17 cellular contexts compared by ENCODE assay signal in genomic region chr22:19785461-19786263, GRCh38. TPM values are rescaled to one million over a fixed set of nuclear protein-coding genes. Genes with fewer than 3 reads are reported as not detected.
DNase-seq lines count a peak whose midpoint lies in the region; ATAC-seq, FAIRE-seq and TF ChIP-seq lines count a peak whose summit lies in the region.
"Had no signal": no experiment of that assay in that cellular context is flagged by ENCODE, and none has a peak within 500 bp of the region (broad histone marks: within the 10 kb centered on the region; RNA-seq: fewer than 3 reads in every experiment).

No MANE protein-coding gene starts in this region.

- H3K36me3 ChIP-seq in K562 (ENCODE audit: control insufficient read depth, insufficient read depth, low read length) (peaks cover 3% of the 10 kb centered on the region; the same call in 1 of the 3 replicates), HepG2 (replicated peaks in 1 of 2; ENCODE audit: control insufficient read depth in 1 of 2, insufficient read depth in 2 of 2, low read length in 2 of 2) (no peaks in the 10 kb centered on the region), osteoblast (ENCODE audit: insufficient read depth, low read length) (no peaks in the 10 kb centered on the region), trophoblast cell (ENCODE audit: control insufficient read depth in 1 of 2, insufficient read depth in 2 of 2, low read length in 2 of 2) (peaks cover 11 to 14% of the 10 kb centered on the region in 2 experiments)

- H3K18ac ChIP-seq in trophoblast cell (ENCODE audit: low read length), result no peak overlapping the region

- H3K14ac ChIP-seq in trophoblast cell (ENCODE audit: low read length), result no peak overlapping the region

- no peak overlapping the region for H2AK5ac ChIP-seq in trophoblast cell (ENCODE audit: low read length)

- no peak for TF ChIP-seq CTCF in K562 (IDR thresholded peaks at IDR 0.05 in 2 of 3, conservative IDR thresholded peaks at IDR 0.05 in 1 of 3; ENCODE audit: insufficient read depth in 2 of 3, low read depth in 1 of 3, low read length in 3 of 3)
- no peak for TF ChIP-seq CTCF in HepG2 (CRISPR knock-in tag; IDR thresholded peaks at IDR 0.05)
- no peak for TF ChIP-seq CTCF in osteoblast (IDR thresholded peaks at IDR 0.05; ENCODE audit: extremely low read depth, low read depth, low read length)

- H3K4me1 ChIP-seq in K562 (replicated peaks in 1 of 2; ENCODE audit: control insufficient read depth in 2 of 2, insufficient read depth in 2 of 2, low read length in 2 of 2) (peaks cover 0 to 53% of the 10 kb centered on the region in 2 experiments; a peak in 2 of 5 replicates), HepG2 (ENCODE audit: insufficient read depth, low read length) (peaks cover 14% of the 10 kb centered on the region), osteoblast (ENCODE audit: insufficient read depth, low read length) (no peaks in the 10 kb centered on the region), trophoblast cell (ENCODE audit: control insufficient read depth in 1 of 2, insufficient read depth in 2 of 2, low read length in 2 of 2) (no peaks in the 10 kb centered on the region)

- ATAC-seq in Right ventricle myocardium superior (ENCODE audit: poor library complexity) (no peak), K562 (peak; percentile 10; the same call in 1 of the 3 replicates), HepG2 (peak; percentile 52)
- ATAC-seq: CD8-positive, alpha-beta T cell had no signal

- WGBS in K562 (ENCODE audit: insufficient coverage, low coverage, missing lambda C conversion rate), result 50% methylated on average over 22 of the region's 22 CpGs
- 53% methylated on average over 4 of the region's 22 CpGs for WGBS in HepG2 (ENCODE audit: low lambda C conversion rate)
- WGBS in trophoblast cell (ENCODE audit: extremely low coverage, insufficient coverage, insufficient read length), result no CpG with 5 or more reads among the region's 22 CpGs

- no peak overlapping the region for H3K23ac ChIP-seq in trophoblast cell (ENCODE audit: low read length)

- H4K91ac ChIP-seq in trophoblast cell (ENCODE audit: low read depth, low read length), result no peak overlapping the region

- BruUV-seq in K562 (replicated peaks; lab: Mats Ljungman, UMichigan), result no TSS peak
- no TSS peak for BruUV-seq in HepG2 (replicated peaks; lab: Mats Ljungman, UMichigan)

- H3K9me3 ChIP-seq in K562 (replicated peaks; ENCODE audit: control insufficient read depth, insufficient read depth, low read depth, low read length) (no peaks in the 10 kb centered on the region; the same call in 1 of the 2 replicates), HepG2 (ENCODE audit: low read length) (no peaks in the 10 kb centered on the region), osteoblast (ENCODE audit: low read depth, low read length) (no peaks in the 10 kb centered on the region), trophoblast cell (ENCODE audit: insufficient read depth, low read depth, low read length) (peaks cover 2% of the 10 kb centered on the region)

- H4K12ac ChIP-seq in trophoblast cell (ENCODE audit: low read depth, low read length), result no peak overlapping the region

- in situ Hi-C loops in K562 (cut with MboI), result no loop called here
- in situ Hi-C loops in HepG2 (cut with HindIII; ENCODE audit: extremely low pct_ligation_motif_present, low pct_unique_long_range_greater_than_20kb), result no loop called here

- intact Hi-C loops in Right ventricle myocardium superior (cut with DNase I), result no loop called here
- intact Hi-C loops in cardiac septum (cut with DNase I), result no loop called here
- intact Hi-C loops in K562 (cut with micrococcal nuclease), result no loop called here
- intact Hi-C loops in HepG2 (cut with micrococcal nuclease; ENCODE audit: unreplicated experiment), result no loop called here

- no peak overlapping the region for H2AFZ ChIP-seq in K562 (ENCODE audit: low read depth, low read length)
- no peak overlapping the region for H2AFZ ChIP-seq in HepG2 (ENCODE audit: low read length)
- no peak overlapping the region for H2AFZ ChIP-seq in osteoblast (ENCODE audit: low read length)
- no peak overlapping the region for H2AFZ ChIP-seq in trophoblast cell (ENCODE audit: insufficient read depth, low read length, poor library complexity)

- no peak for TF ChIP-seq POLR2A in K562 (conservative IDR thresholded peaks at IDR 0.05)
- TF ChIP-seq POLR2A in HepG2 (IDR thresholded peaks at IDR 0.05; ENCODE audit: insufficient read depth in 1 of 2, low read depth in 2 of 2, low read length in 2 of 2), result no peak

- H3K4me2 ChIP-seq in K562 (ENCODE audit: insufficient read depth, low read length) (no peak overlapping the region), HepG2 (ENCODE audit: low read depth, low read length) (peak overlapping the region; percentile 28; the same call in 1 of the 2 replicates), osteoblast (ENCODE audit: insufficient read depth, low read length) (no peak overlapping the region), trophoblast cell (ENCODE audit: low read length) (no peak overlapping the region)
- H3K4me2 ChIP-seq: BLaER1 treated with 17β-estradiol and CSF1 and Interleukin-3, amounts not matched to agents 10 nM and 100 nM had no signal

- peak; percentile 16 for DNase-seq in Right ventricle myocardium superior
- no peak for DNase-seq in cardiac septum (ENCODE audit: low spot score)
- DNase-seq in K562 (ENCODE audit: extremely low read depth in 1 of 4, low spot score in 3 of 4), result no peak
- DNase-seq in HepG2 (ENCODE audit: low spot score), result no peak
- DNase-seq in osteoblast (ENCODE audit: insufficient read length, low spot score, missing footprints), result peak; percentile 71
- DNase-seq in NCI-H2107 treated with DMSO at 0.1 percent for 48 hours (lab: John Stamatoyannopoulos, UW; ENCODE audit: unreplicated experiment), result no peak
- no peak for DNase-seq in cerebellar cortex (ENCODE audit: low spot score)
- no peak for DNase-seq in trophoblast cell
- DNase-seq: Calu3; CD8-positive, alpha-beta T cell; DMS79 treated with DMSO at 0.1 percent for 48 hours; GF-D8; GOT3; H9 had no signal

- no peak overlapping the region for H4K8ac ChIP-seq in trophoblast cell (ENCODE audit: low read depth, low read length)

- FAIRE-seq in K562 (lab: Jason Lieb, UNC), result no peak
- FAIRE-seq in HepG2 (lab: Jason Lieb, UNC), result no peak

- no peak overlapping the region for H2BK12ac ChIP-seq in trophoblast cell (ENCODE audit: low read length)

- H3K27me3 ChIP-seq in K562 (ENCODE audit: control insufficient read depth in 2 of 2, insufficient read depth in 2 of 2, low read length in 2 of 2), result 0 out of 5 replicates have a peak, but pooled peaks cover 0 to 2% of the 10 kb centered on the region in 2 experiments
- H3K27me3 ChIP-seq in HepG2 (ENCODE audit: control insufficient read depth in 1 of 2, insufficient read depth in 2 of 2, low read length in 2 of 2), result peaks cover 0 to 15% of the 10 kb centered on the region in 2 experiments; a peak in 1 of 5 replicates
- H3K27me3 ChIP-seq in osteoblast (ENCODE audit: insufficient read depth, low read length), result no peaks in the 10 kb centered on the region
- no peaks in the 10 kb centered on the region for H3K27me3 ChIP-seq in trophoblast cell (ENCODE audit: insufficient read depth, low read length)
- H3K27me3 ChIP-seq: BLaER1 treated with 17β-estradiol and CSF1 and Interleukin-3, amounts not matched to agents 10 nM and 100 nM had no signal

- H3K4ac ChIP-seq in trophoblast cell (ENCODE audit: low read depth, low read length), result no peak overlapping the region

- H3K27ac ChIP-seq in K562 (ENCODE audit: extremely low read depth, low read depth, low read length) (no peak overlapping the region), HepG2 (ENCODE audit: extremely low read length, insufficient read depth, low read length) (no peak overlapping the region), osteoblast (ENCODE audit: low read depth, low read length) (no peak overlapping the region), trophoblast cell (ENCODE audit: low read depth, low read length) (no peak overlapping the region)
- H3K27ac ChIP-seq: 22Rv1; BLaER1 treated with 17β-estradiol and CSF1 and Interleukin-3, amounts not matched to agents 10 nM and 100 nM had no signal

- no peak for TF ChIP-seq EP300 in K562 (IDR thresholded peaks at IDR 0.05; ENCODE audit: low read length)
- no peak for TF ChIP-seq EP300 in HepG2 (IDR thresholded peaks at IDR 0.05; ENCODE audit: low read depth in 2 of 2, low read length in 2 of 2)
- TF ChIP-seq EP300 in HepG2 (CRISPR knock-in tag; IDR thresholded peaks at IDR 0.05; ENCODE audit: borderline replicate concordance), result no peak

- CTCF ChIA-PET in K562 (lab: Yijun Ruan, JAX; ENCODE audit: low intra/inter-chr PET ratio), result no interaction called here
- CTCF ChIA-PET in HepG2 (lab: Yijun Ruan, JAX; ENCODE audit: low intra/inter-chr PET ratio, low total read pairs), result no interaction called here

- H3K9ac ChIP-seq in K562 (ENCODE audit: insufficient read depth in 1 of 2, low read depth in 2 of 2, low read length in 2 of 2), result peak overlapping the region in 1 of 2 experiments; percentile 68; a peak in 2 of 4 replicates
- H3K9ac ChIP-seq in HepG2 (ENCODE audit: insufficient read depth, low read depth, low read length), result no peak overlapping the region
- no peak overlapping the region for H3K9ac ChIP-seq in trophoblast cell (ENCODE audit: low read length)
- H3K9ac ChIP-seq: BLaER1 treated with 17β-estradiol and CSF1 and Interleukin-3, amounts not matched to agents 10 nM and 100 nM had no signal

- POLR2A ChIA-PET in K562 (lab: Yijun Ruan, JAX), result interaction anchor here (0.6 to 16.8 kb wide), 11 partner anchors 11 to 328 kb away, joined by 3 to 205 read pairs (median 5); no protein-coding TSS in a partner anchor
- POLR2A ChIA-PET in HepG2 (lab: Yijun Ruan, JAX), result no interaction called here

- TF ChIP-seq RAD21 in K562 (CRISPR knock-in tag; conservative IDR thresholded peaks at IDR 0.05 in 1 of 2, IDR thresholded peaks at IDR 0.05 in 1 of 2), result no peak
- TF ChIP-seq RAD21 in HepG2 (CRISPR knock-in tag; IDR thresholded peaks at IDR 0.05), result no peak

- no peak overlapping the region for H3K4me3 ChIP-seq in K562
- 0 out of 6 replicates have a peak overlapping the region, but pooled peaks of 1 of the 3 experiments have one; percentile 17 for H3K4me3 ChIP-seq in HepG2 (replicated peaks in 1 of 3; ENCODE audit: insufficient read depth in 1 of 3, low read depth in 2 of 3, low read length in 3 of 3)
- H3K4me3 ChIP-seq in osteoblast (ENCODE audit: insufficient read depth, low read length), result no peak overlapping the region
- H3K4me3 ChIP-seq in trophoblast cell (ENCODE audit: low read depth, low read length), result no peak overlapping the region
- H3K4me3 ChIP-seq: BLaER1 treated with 17β-estradiol and CSF1 and Interleukin-3, amounts not matched to agents 10 nM and 100 nM had no signal

- H3K79me1 ChIP-seq in trophoblast cell (ENCODE audit: low read length), result no peaks in the 10 kb centered on the region

- no peak overlapping the region for H2BK120ac ChIP-seq in trophoblast cell (ENCODE audit: insufficient read depth, low read length, poor library complexity)

- no peak overlapping the region for H2BK5ac ChIP-seq in trophoblast cell (ENCODE audit: low read depth, low read length, poor library complexity)

- H3K9me1 ChIP-seq in K562 (ENCODE audit: control insufficient read depth, insufficient read depth, low read length), result no peaks in the 10 kb centered on the region

- H4K20me1 ChIP-seq in K562 (replicated peaks; ENCODE audit: control insufficient read depth, insufficient read depth, low read length) (0 out of 2 replicates have a peak, but pooled peaks cover 4% of the 10 kb centered on the region), HepG2 (ENCODE audit: insufficient read depth, low read length) (no peaks in the 10 kb centered on the region), osteoblast (ENCODE audit: insufficient read depth, low read length) (no peaks in the 10 kb centered on the region)
- H4K20me1 ChIP-seq: BLaER1 treated with 17β-estradiol and CSF1 and Interleukin-3, amounts not matched to agents 10 nM and 100 nM had no signal

- H3K79me2 ChIP-seq in K562 (ENCODE audit: control insufficient read depth, insufficient read depth, low read length) (no peaks in the 10 kb centered on the region), HepG2 (ENCODE audit: insufficient read depth, low read length) (no peaks in the 10 kb centered on the region), osteoblast (ENCODE audit: insufficient read depth, low read length) (no peaks in the 10 kb centered on the region), trophoblast cell (ENCODE audit: control insufficient read depth, insufficient read depth, low read length, poor library complexity) (no peaks in the 10 kb centered on the region)

RNA-seq across cellular contexts. Expression of gene TBX1, which starts 25.1 kb away (rescaled TPM):
- total RNA-seq in Right ventricle myocardium superior (3.2 TPM), cardiac septum (0.48 TPM), K562 (2014; rRNA removed) (8.9 and 14.0 TPM in 2 replicates), K562 (2014; rRNA removed; fragmentation: Illumina TruSeq; extraction: Trizol) (2.1 and 2.6 TPM in 2 replicates), K562 (2015; rRNA removed; fragmentation: Illumina TruSeq; extraction: Trizol) (3.5 and 3.9 TPM in 2 replicates), K562 (2021) (34.2 and 35.0 TPM in 2 replicates), HepG2 (2016; rRNA removed; fragmentation: Illumina TruSeq; extraction: Trizol) (not detected in 2 replicates), osteoblast (under 0.01 TPM in 1 of 2 replicates, not detected in the other)
- total RNA-seq in K562 (2011; cell fraction: chromatin; rRNA removed; ENCODE audit: low replicate concordance), result 31.9 and 90.7 TPM in 2 replicates
- total RNA-seq in K562 (2011; cell fraction: nucleolus; rRNA removed), result 41.9 and 52.4 TPM in 2 replicates
- 40.6 and 47.0 TPM in 2 replicates for total RNA-seq in K562 (2011; cell fraction: nucleoplasm; rRNA removed)
- polyA plus RNA-seq in K562 (2011; rRNA removed) (2.5 and 9.5 TPM in 2 replicates), K562 (2014; fragmentation: Illumina TruSeq; extraction: Trizol) (8.0 and 12.8 TPM in 2 replicates), K562 (2014; fragmentation: Nextera tagmentation; extraction: Ambion mirVana) (under 1 TPM; 0.07 to 0.11 TPM), K562 (2014; rRNA removed) (14.7 and 17.1 TPM in 2 replicates), HepG2 (2011; rRNA removed) (not detected in 2 replicates)
- 5.8 and 7.7 TPM in 2 replicates for polyA plus RNA-seq in K562 (2011; cell fraction: cytosol; rRNA removed)
- polyA plus RNA-seq in K562 (2011; cell fraction: nucleus; rRNA removed), result 55.1 and 87.1 TPM in 2 replicates
- polyA plus RNA-seq in K562 (2012), result 12.4 and 14.0 TPM in 2 replicates
- polyA minus RNA-seq in K562 (2011; rRNA and poly(A)+ RNA removed), result 2.2 and 5.5 TPM in 2 replicates
- 5.4 and 22.9 TPM in 2 replicates for polyA minus RNA-seq in K562 (2011; cell fraction: cytosol; rRNA and poly(A)+ RNA removed)
- polyA minus RNA-seq in K562 (2011; cell fraction: nucleus; rRNA and poly(A)+ RNA removed), result 20.1 and 45.7 TPM in 2 replicates
- not detected in 2 replicates for total RNA-seq in HepG2 (2016; cell fraction: cytosol; rRNA removed; fragmentation: Illumina TruSeq; extraction: Trizol; ENCODE audit: low read depth)
- total RNA-seq in HepG2 (2016; cell fraction: insoluble cytoplasmic fraction; rRNA removed; fragmentation: Illumina TruSeq; extraction: Trizol), result not detected in 2 replicates
- not detected in 2 replicates for total RNA-seq in HepG2 (2016; cell fraction: membrane; rRNA removed; fragmentation: Illumina TruSeq; extraction: Trizol)
- not detected in 2 replicates for total RNA-seq in HepG2 (2016; cell fraction: nucleus; rRNA removed; fragmentation: Illumina TruSeq; extraction: Trizol)
- 0.03 TPM in 1 of 2 replicates, not detected in the other for polyA plus RNA-seq in HepG2 (2011; cell fraction: cytosol; rRNA removed)
- polyA plus RNA-seq in HepG2 (2011; cell fraction: nucleus; rRNA removed), result 0.23 TPM in 1 of 2 replicates, not detected in the other
- polyA plus RNA-seq in HepG2 (2012), result not detected in 2 replicates
- polyA plus RNA-seq in HepG2 (2016; cell fraction: cytosol; fragmentation: Illumina TruSeq; extraction: Trizol; ENCODE audit: low read depth), result not detected in 2 replicates
- not detected in 2 replicates for polyA plus RNA-seq in HepG2 (2016; cell fraction: insoluble cytoplasmic fraction; fragmentation: Illumina TruSeq; extraction: Trizol; ENCODE audit: low read depth)
- 0.08 TPM in 1 of 2 replicates, not detected in the other for polyA plus RNA-seq in HepG2 (2016; cell fraction: membrane; fragmentation: Illumina TruSeq; extraction: Trizol; ENCODE audit: low read depth)
- not detected in 2 replicates for polyA plus RNA-seq in HepG2 (2016; cell fraction: nucleus; fragmentation: Illumina TruSeq; extraction: Trizol; ENCODE audit: insufficient read depth, low read depth)
- polyA minus RNA-seq in HepG2 (2011; rRNA and poly(A)+ RNA removed; ENCODE audit: low replicate concordance), result not detected in 2 replicates
- not detected in 2 replicates for polyA minus RNA-seq in HepG2 (2011; cell fraction: cytosol; rRNA and poly(A)+ RNA removed)
- not detected in 2 replicates for polyA minus RNA-seq in HepG2 (2011; cell fraction: nucleus; rRNA and poly(A)+ RNA removed)
- 6.7 and 6.8 TPM in 2 replicates for polyA plus RNA-seq in trophoblast cell (2013)
- total RNA-seq: Calu3; CD8-positive, alpha-beta T cell had no signal
- polyA plus RNA-seq: AG04450 had no signal

Comparison
In these comparisons a context has a peak if more than half of its experiments do, and no peak if none do; other contexts are left out.
1. DNase-seq: peak in Right ventricle myocardium superior (single experiment) and osteoblast (single experiment); none in cardiac septum (single experiment), K562 (0 of 4), HepG2 (single experiment), NCI-H2107 treated with DMSO at 0.1 percent for 48 hours (single experiment), cerebellar cortex (single experiment) and trophoblast cell (0 of 2).